ENCODE assay signal across 9 cellular contexts in the genomic region with DNA sequence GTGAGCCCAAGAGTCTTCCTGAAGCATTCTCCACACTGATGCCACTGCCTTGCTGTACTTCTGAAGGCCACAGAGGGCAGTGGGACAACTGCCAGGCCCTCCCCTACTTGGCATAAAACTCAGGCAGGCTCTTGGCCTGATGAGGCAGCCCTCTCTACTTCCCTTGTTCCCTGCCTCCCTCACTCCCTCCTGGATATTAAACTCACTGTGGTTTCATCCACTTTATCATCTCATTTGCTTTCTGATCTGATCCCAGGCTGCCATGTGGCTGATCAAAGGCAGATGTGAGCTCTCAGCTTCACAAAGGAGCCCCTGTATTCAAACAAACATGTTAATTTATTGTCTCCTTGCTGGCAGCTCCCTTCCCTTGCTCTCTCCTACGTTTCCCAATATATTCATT.
DNase-seq lines count a peak whose midpoint lies in the region; ATAC-seq lines count a peak whose summit lies in the region.
"Had no signal": no experiment of that assay in that cellular context is flagged by ENCODE, and none has a peak within 500 bp of the region (broad histone marks: within the 10 kb centered on the region; RNA-seq: fewer than 3 reads in every experiment).

No MANE protein-coding gene starts in this region.

- H3K9me3 Mint-ChIP-seq in activated naive CD4-positive, alpha-beta T cell treated with anti-CD3 and anti-CD28 coated beads, Interleukin-2, amount 50 U/mL, for 72 hours: peaks cover 9 to 10% of the 10 kb centered on the region in 2 donors

- H3K27ac Mint-ChIP-seq in activated naive CD4-positive, alpha-beta T cell treated with anti-CD3 and anti-CD28 coated beads, Interleukin-2, amount 50 U/mL, for 72 hours: no peak overlapping the region
- H3K27ac Mint-ChIP-seq: activated naive CD8-positive, alpha-beta T cell had no signal

- no peaks in the 10 kb centered on the region for H3K36me3 Mint-ChIP-seq in activated naive CD4-positive, alpha-beta T cell treated with anti-CD3 and anti-CD28 coated beads, Interleukin-2, amount 50 U/mL, for 72 hours
- H3K36me3 Mint-ChIP-seq: activated naive CD8-positive, alpha-beta T cell had no signal

- DNase-seq in COR-L47 (lab: John Stamatoyannopoulos, UW): peak; percentile 68
- DNase-seq in NCI-H1048 (lab: John Stamatoyannopoulos, UW): peak; percentile 11
- peak; percentile 66 for DNase-seq in astrocyte of the hippocampus (ENCODE audit: low read depth, low spot score)
- DNase-seq in mucosa of gallbladder (ENCODE audit: low spot score): peak; percentile 14
- DNase-seq in activated CD4-positive, alpha-beta T cell treated with anti-CD3 and anti-CD28 coated beads, Interleukin-2, amount 50 U/mL, for 1 hour: no peak
- no peak for DNase-seq in stimulated activated CD4-positive, alpha-beta T cell treated with anti-CD3 and anti-CD28 coated beads, Interleukin-12 subunit alpha, Interleukin-12 subunit beta, amount 100 ng/mL, for 4 hours
- no peak for DNase-seq in activated naive CD4-positive, alpha-beta T cell treated with anti-CD3 and anti-CD28 coated beads, Interleukin-2, amount 50 U/mL, for 72 hours (ENCODE audit: low spot score in 2 of 2)

- no peak for ATAC-seq in HG02852 (IDR thresholded peaks at IDR 0.05; ENCODE audit: unreplicated experiment)
- ATAC-seq in activated naive CD4-positive, alpha-beta T cell treated with anti-CD3 and anti-CD28 coated beads, Interleukin-2, amount 50 U/mL, for 72 hours: no peak

Comparison
In these comparisons a context has a peak if more than half of its experiments do, and no peak if none do; other contexts are left out.
1. DNase-seq: peak in COR-L47 (single experiment), NCI-H1048 (single experiment), astrocyte of the hippocampus (single experiment) and mucosa of gallbladder (single experiment); none in activated CD4-positive, alpha-beta T cell treated with anti-CD3 and anti-CD28 coated beads, Interleukin-2, amount 50 U/mL, for 1 hour (single experiment), stimulated activated CD4-positive, alpha-beta T cell treated with anti-CD3 and anti-CD28 coated beads, Interleukin-12 subunit alpha, Interleukin-12 subunit beta, amount 100 ng/mL, for 4 hours (single experiment) and activated naive CD4-positive, alpha-beta T cell treated with anti-CD3 and anti-CD28 coated beads, Interleukin-2, amount 50 U/mL, for 72 hours (0 of 2).